12 cellular contexts compared by ENCODE assay signal in genomic region chr4:70754470-70754869, GRCh38. TPM values are rescaled to one million over a fixed set of nuclear protein-coding genes. Genes with fewer than 3 reads are reported as not detected.
DNase-seq lines count a peak whose midpoint lies in the region; ATAC-seq, FAIRE-seq and TF ChIP-seq lines count a peak whose summit lies in the region.
"Had no signal": no experiment of that assay in that cellular context is flagged by ENCODE, and none has a peak within 500 bp of the region (broad histone marks: within the 10 kb centered on the region; RNA-seq: fewer than 3 reads in every experiment).

No MANE protein-coding gene starts in this region.

- peaks cover 13% of the 10 kb centered on the region; the same call in 1 of the 2 replicates for H3K36me3 ChIP-seq in OCI-LY7 (ENCODE audit: insufficient read depth, low read length)
- no peaks in the 10 kb centered on the region for H3K36me3 ChIP-seq in smooth muscle cell (ENCODE audit: low read depth)
- peaks cover 2 to 18% of the 10 kb centered on the region in 2 experiments for H3K36me3 ChIP-seq in mesenchymal stem cell (ENCODE audit: control insufficient read depth in 1 of 2, insufficient read depth in 2 of 2, low read depth in 1 of 2, low read length in 2 of 2)

- POLR2A ChIA-PET in OCI-LY7 (lab: Charles Lee), result interaction anchor here (0.5 to 3.7 kb wide), 18 partner anchors 9 to 242 kb away, joined by 3 to 37 read pairs (median 4); partner anchors contain the start of gene DCK

- no peak for FAIRE-seq in GM12891 (lab: Jason Lieb, UNC)

- WGBS in smooth muscle cell (ENCODE audit: low lambda C conversion rate), result 100% methylated on average over 1 of the region's 1 CpG
- 94% methylated on average over 1 of the region's 1 CpG for WGBS in mesenchymal stem cell

- no peak overlapping the region for H2AK5ac ChIP-seq in mesenchymal stem cell (ENCODE audit: low read length, severe bottlenecking)

- no peak overlapping the region for H3K23ac ChIP-seq in mesenchymal stem cell (ENCODE audit: low read length in 2 of 2)

- no peak for TF ChIP-seq CTCF in OCI-LY7 (conservative IDR thresholded peaks at IDR 0.05; ENCODE audit: low read length)
- no peak for TF ChIP-seq CTCF in smooth muscle cell (IDR thresholded peaks at IDR 0.05; ENCODE audit: borderline replicate concordance, insufficient read depth, poor library complexity, severe bottlenecking)

- H3K9me3 ChIP-seq in OCI-LY7 (ENCODE audit: low read length), result peaks cover 26% of the 10 kb centered on the region
- H3K9me3 ChIP-seq in smooth muscle cell (replicated peaks; ENCODE audit: low read depth), result no peaks in the 10 kb centered on the region
- H3K9me3 ChIP-seq in mesenchymal stem cell (ENCODE audit: control insufficient read depth, low read length), result no peaks in the 10 kb centered on the region

- peak overlapping the region; percentile 74 for H3K4me2 ChIP-seq in OCI-LY7 (ENCODE audit: low read length)
- no peak overlapping the region for H3K4me2 ChIP-seq in smooth muscle cell
- H3K4me2 ChIP-seq in mesenchymal stem cell (ENCODE audit: low read length, poor library complexity, severe bottlenecking), result no peak overlapping the region

- H3K27ac ChIP-seq in OCI-LY7 (ENCODE audit: low read depth, low read length, poor library complexity, severe bottlenecking), result peak overlapping the region; percentile 91
- H3K27ac ChIP-seq in smooth muscle cell (ENCODE audit: low read depth), result no peak overlapping the region
- no peak overlapping the region for H3K27ac ChIP-seq in mesenchymal stem cell (ENCODE audit: low read length, poor library complexity, severe bottlenecking)
- H3K27ac ChIP-seq: foreskin keratinocyte had no signal

- H3F3A ChIP-seq in smooth muscle cell (ENCODE audit: low read depth), result no peaks in the 10 kb centered on the region

- H3K79me1 ChIP-seq in mesenchymal stem cell (replicated peaks; ENCODE audit: low read length, poor library complexity, severe bottlenecking), result peaks cover 19% of the 10 kb centered on the region

- H2AFZ ChIP-seq in OCI-LY7 (ENCODE audit: low read length) (no peak overlapping the region), smooth muscle cell (ENCODE audit: low read depth) (no peak overlapping the region), mesenchymal stem cell (ENCODE audit: low read depth, low read length) (no peak overlapping the region)

- no peaks in the 10 kb centered on the region for H4K20me1 ChIP-seq in OCI-LY7 (ENCODE audit: insufficient read depth, low read length)
- peaks cover 32% of the 10 kb centered on the region for H4K20me1 ChIP-seq in smooth muscle cell (ENCODE audit: low read depth)

- H3K79me2 ChIP-seq in OCI-LY7 (ENCODE audit: insufficient read depth, low read depth, low read length) (peaks cover 15% of the 10 kb centered on the region; the same call in 1 of the 2 replicates), smooth muscle cell (ENCODE audit: low read depth) (peaks cover 79% of the 10 kb centered on the region)

- no peak overlapping the region for H4K91ac ChIP-seq in mesenchymal stem cell (ENCODE audit: low read length)

- H2BK15ac ChIP-seq in mesenchymal stem cell (ENCODE audit: low read depth, poor library complexity, severe bottlenecking), result no peak overlapping the region

- TF ChIP-seq POLR2A in GM12891 (IDR thresholded peaks at IDR 0.05; ENCODE audit: low read depth, low read length), result no peak

- no peak overlapping the region for H3K14ac ChIP-seq in mesenchymal stem cell (ENCODE audit: low read length in 2 of 2)

- no peak overlapping the region for H2BK5ac ChIP-seq in mesenchymal stem cell (ENCODE audit: low read depth, low read length, poor library complexity, severe bottlenecking)

- CTCF ChIA-PET in OCI-LY7 (lab: Charles Lee; ENCODE audit: unreplicated experiment), result interaction anchor here (1.9 kb wide), 1 partner anchor 50 kb away, joined by 4 read pairs; no protein-coding TSS in a partner anchor

- no peaks in the 10 kb centered on the region for H3K9me2 ChIP-seq in OCI-LY7 (ENCODE audit: insufficient read depth, low read length)

- H3K4me3 ChIP-seq in OCI-LY7 (ENCODE audit: low read depth, low read length, poor library complexity, severe bottlenecking) (peak overlapping the region; percentile 60), smooth muscle cell (no peak overlapping the region), mesenchymal stem cell (ENCODE audit: insufficient read depth in 1 of 2, low read depth in 1 of 2, low read length in 2 of 2) (no peak overlapping the region)

- H3K18ac ChIP-seq in mesenchymal stem cell (ENCODE audit: low read depth in 1 of 2, low read length in 2 of 2), result no peak overlapping the region

- no peak overlapping the region for H2BK12ac ChIP-seq in mesenchymal stem cell (ENCODE audit: low read length in 2 of 2)

- ATAC-seq in GM21367 (IDR thresholded peaks at IDR 0.05; ENCODE audit: unreplicated experiment) (peak; percentile 72), HG03103 (IDR thresholded peaks at IDR 0.05; ENCODE audit: low read depth, unreplicated experiment) (peak; percentile 75)
- ATAC-seq: foreskin keratinocyte had no signal

- DNase-seq in GM12891 (ENCODE audit: insufficient read length, low spot score) (no peak), OCI-LY7 (ENCODE audit: low spot score) (peak; percentile 70), smooth muscle cell (lab: John Stamatoyannopoulos, UW; ENCODE audit: unreplicated experiment) (no peak), iPS-NIHi11 (ENCODE audit: low spot score) (no peak), mesenchymal stem cell (no peak), dermis blood vessel endothelial cell (no peak)
- DNase-seq: C1 segment of cervical spinal cord, foreskin keratinocyte, mammary epithelial cell, NCI-H510A had no signal

- no peak overlapping the region for H4K8ac ChIP-seq in mesenchymal stem cell (ENCODE audit: low read length)

- H2BK120ac ChIP-seq in mesenchymal stem cell (ENCODE audit: low read depth, low read length), result no peak overlapping the region

- no peak overlapping the region for H3K4ac ChIP-seq in mesenchymal stem cell (ENCODE audit: low read depth in 1 of 2, low read length in 2 of 2)

- BruUV-seq in OCI-LY7 (replicated peaks; lab: Mats Ljungman, UMichigan), result no TSS peak

- H3K27me3 ChIP-seq in smooth muscle cell (ENCODE audit: low read depth), result no peaks in the 10 kb centered on the region
- no peaks in the 10 kb centered on the region for H3K27me3 ChIP-seq in mesenchymal stem cell (ENCODE audit: control insufficient read depth in 1 of 2, insufficient read depth in 1 of 2, low read length in 2 of 2)
- H3K27me3 ChIP-seq: foreskin keratinocyte had no signal

- H3K9ac ChIP-seq in smooth muscle cell (ENCODE audit: low read depth) (no peak overlapping the region), mesenchymal stem cell (ENCODE audit: low read length) (no peak overlapping the region)

- intact Hi-C loops in OCI-LY7 (cut with micrococcal nuclease; ENCODE audit: unreplicated experiment), result loop anchor here (2.0 to 5.0 kb wide), 7 partner anchors 18 to 243 kb away; partner anchors contain the start of genes GRSF1 and MOB1B

- peaks cover 74% of the 10 kb centered on the region for H3K4me1 ChIP-seq in OCI-LY7 (ENCODE audit: insufficient read depth, low read length, poor library complexity, severe bottlenecking)
- H3K4me1 ChIP-seq in smooth muscle cell (ENCODE audit: low read depth), result no peaks in the 10 kb centered on the region
- H3K4me1 ChIP-seq in mesenchymal stem cell (ENCODE audit: control insufficient read depth, insufficient read depth, low read depth, low read length), result peaks cover 2% of the 10 kb centered on the region
- H3K4me1 ChIP-seq: foreskin keratinocyte had no signal

TF ChIP-seq in GM12891, 5 proteins besides CTCF, POLR2A, EP300 and RAD21:
- TF ChIP-seq SPI1 (IDR thresholded peaks at IDR 0.05; ENCODE audit: low read depth, low read length), result peak; percentile 81
- no peak for TF ChIP-seq PAX5 (IDR thresholded peaks at IDR 0.05; ENCODE audit: insufficient read depth, low read length, severe bottlenecking)
- TF ChIP-seq POU2F2 (IDR thresholded peaks at IDR 0.05; ENCODE audit: low read depth, low read length), result no peak
- no peak for TF ChIP-seq POLR2AphosphoS5 (IDR thresholded peaks at IDR 0.05; ENCODE audit: low read depth, low read length)
TF ChIP-seq in GM12891: peak in this region for 1.

RNA-seq across cellular contexts. Expression of gene RUFY3, which starts 32.7 kb away (rescaled TPM):
- polyA plus RNA-seq in GM12891 (2012; ENCODE audit: low read depth, missing spikeins), result 8.8 TPM
- total RNA-seq in OCI-LY7 (2014; rRNA removed; shearing (Covaris generic)), result 36.4 and 38.2 TPM in 2 replicates
- total RNA-seq in OCI-LY7 (2022) (42.6 and 52.2 TPM in 2 replicates), smooth muscle cell (42.8 and 49.2 TPM in 2 replicates), dermis blood vessel endothelial cell (50.7 and 58.9 TPM in 2 replicates)
- 22.2 and 23.6 TPM in 2 replicates for polyA plus RNA-seq in smooth muscle cell
- polyA plus RNA-seq in mesenchymal stem cell (2013, experiment 1 of 2), result 9.3 TPM
- polyA plus RNA-seq in mesenchymal stem cell (2013, experiment 2 of 2), result 8.0 TPM
